1 cellular context compared by ENCODE assay signal in genomic region chr11:208177-208916, GRCh38.
TF ChIP-seq lines count a peak whose summit lies in the region.

No MANE protein-coding gene starts in this region.

TF ChIP-seq in K562, 482 proteins besides CTCF, POLR2A, EP300 and RAD21 (continues in another document):
- no peak for TF ChIP-seq SAP30 (IDR thresholded peaks at IDR 0.05; ENCODE audit: borderline replicate concordance, insufficient read depth, low read depth, low read length, poor library complexity, severe bottlenecking)
- TF ChIP-seq SMARCA4 (IDR thresholded peaks at IDR 0.05) = no peak
- no peak for TF ChIP-seq ZBTB2 (IDR thresholded peaks at IDR 0.05)
- TF ChIP-seq RFX5 (IDR thresholded peaks at IDR 0.05; ENCODE audit: low read depth, low read length) = no peak
- TF ChIP-seq PHF21A (IDR thresholded peaks at IDR 0.05; ENCODE audit: borderline replicate concordance, low read depth) = no peak
- no peak for TF ChIP-seq CEBPB (tag; IDR thresholded peaks at IDR 0.05)
- TF ChIP-seq POLR2H (tag; IDR thresholded peaks at IDR 0.05; ENCODE audit: low read depth) = peak; percentile 63
- peak in 1 of 2 experiments; percentile 88; a peak in 2 of 4 replicates for TF ChIP-seq ZNF639 (CRISPR knock-in tag; conservative IDR thresholded peaks at IDR 0.05 in 1 of 2, IDR thresholded peaks at IDR 0.05 in 1 of 2)
- peak; percentile 40; the same call in 1 of the 2 replicates for TF ChIP-seq DPF2 (IDR thresholded peaks at IDR 0.05)
- TF ChIP-seq TBL1XR1 (IDR thresholded peaks at IDR 0.05; ENCODE audit: low read length in 2 of 2) = peak in 1 of 2 experiments; percentile 67; a peak in 2 of 4 replicates
- TF ChIP-seq NRF1 (conservative IDR thresholded peaks at IDR 0.05 in 1 of 2, IDR thresholded peaks at IDR 0.05 in 1 of 2) = peak; percentile 76 to 77
- no peak for TF ChIP-seq GABPB1 (CRISPR knock-in tag; IDR thresholded peaks at IDR 0.05)
- TF ChIP-seq ZNF280A (IDR thresholded peaks at IDR 0.05; ENCODE audit: low read depth, partially characterized antibody) = no peak
- no peak for TF ChIP-seq ZNF277 (CRISPR knock-in tag; IDR thresholded peaks at IDR 0.05; ENCODE audit: borderline replicate concordance)
- peak; percentile 62; the same call in 1 of the 2 replicates for TF ChIP-seq SPI1 (IDR thresholded peaks at IDR 0.05; ENCODE audit: borderline replicate concordance, low read depth, low read length)
- TF ChIP-seq CHCHD3 (CRISPR knock-in tag; IDR thresholded peaks at IDR 0.05) = no peak
- TF ChIP-seq MAZ (CRISPR knock-in tag; conservative IDR thresholded peaks at IDR 0.05 in 1 of 2, IDR thresholded peaks at IDR 0.05 in 1 of 2) = peak; percentile 67 to 68; a peak in 2 of 4 replicates
- TF ChIP-seq SMAD4 (CRISPR knock-in tag; conservative IDR thresholded peaks at IDR 0.05) = peak; percentile 91
- no peak for TF ChIP-seq ZNF347 (CRISPR knock-in tag; IDR thresholded peaks at IDR 0.05; ENCODE audit: low read depth)
- TF ChIP-seq ZNF707 (CRISPR knock-in tag; conservative IDR thresholded peaks at IDR 0.05) = no peak
- no peak for TF ChIP-seq ZBTB43 (CRISPR knock-in tag; IDR thresholded peaks at IDR 0.05)
- TF ChIP-seq AFF4 (CRISPR knock-in tag; IDR thresholded peaks at IDR 0.05) = no peak; the same call in 1 of the 2 replicates
- no peak for TF ChIP-seq ILF3 (IDR thresholded peaks at IDR 0.05; ENCODE audit: borderline replicate concordance)
- 0 out of 2 replicates have a peak, but pooled peaks have one; percentile 40 for TF ChIP-seq MBD2 (IDR thresholded peaks at IDR 0.05; ENCODE audit: borderline replicate concordance, low read depth)
- TF ChIP-seq ZBTB34 (CRISPR knock-in tag; IDR thresholded peaks at IDR 0.05) = no peak
- no peak for TF ChIP-seq ZBTB26 (CRISPR knock-in tag; IDR thresholded peaks at IDR 0.05)
- peak; percentile 39; the same call in 1 of the 2 replicates for TF ChIP-seq ZNF197 (CRISPR knock-in tag; IDR thresholded peaks at IDR 0.05; ENCODE audit: low read depth)
- 0 out of 2 replicates have a peak, but pooled peaks have one; percentile 55 for TF ChIP-seq CREB1 (IDR thresholded peaks at IDR 0.05)
- no peak for TF ChIP-seq CREB1 (CRISPR knock-in tag; IDR thresholded peaks at IDR 0.05)
- TF ChIP-seq MLLT1 (IDR thresholded peaks at IDR 0.05) = peak in 1 of 2 experiments; percentile 26; a peak in 2 of 4 replicates
- no peak for TF ChIP-seq ZNF280B (CRISPR knock-in tag; IDR thresholded peaks at IDR 0.05)
- no peak for TF ChIP-seq NONO (IDR thresholded peaks at IDR 0.05; ENCODE audit: low read depth in 2 of 2, low read length in 1 of 2)
- TF ChIP-seq PTBP1 (IDR thresholded peaks at IDR 0.05; ENCODE audit: low read depth, low read length) = no peak
- peak in 1 of 2 experiments; percentile 47; a peak in 1 of 4 replicates for TF ChIP-seq ZMIZ1 (IDR thresholded peaks at IDR 0.05; ENCODE audit: low read depth in 2 of 2, low read length in 2 of 2)
- TF ChIP-seq SREBF1 (IDR thresholded peaks at IDR 0.05; ENCODE audit: borderline replicate concordance, low read depth, low read length) = no peak
- no peak for TF ChIP-seq ZNF408 (CRISPR knock-in tag; IDR thresholded peaks at IDR 0.05; ENCODE audit: low read depth)
- TF ChIP-seq MTA2 (IDR thresholded peaks at IDR 0.05; ENCODE audit: low read depth) = no peak
